Comparison of ENCODE assay signal across 8 cellular contexts in the genomic region with DNA sequence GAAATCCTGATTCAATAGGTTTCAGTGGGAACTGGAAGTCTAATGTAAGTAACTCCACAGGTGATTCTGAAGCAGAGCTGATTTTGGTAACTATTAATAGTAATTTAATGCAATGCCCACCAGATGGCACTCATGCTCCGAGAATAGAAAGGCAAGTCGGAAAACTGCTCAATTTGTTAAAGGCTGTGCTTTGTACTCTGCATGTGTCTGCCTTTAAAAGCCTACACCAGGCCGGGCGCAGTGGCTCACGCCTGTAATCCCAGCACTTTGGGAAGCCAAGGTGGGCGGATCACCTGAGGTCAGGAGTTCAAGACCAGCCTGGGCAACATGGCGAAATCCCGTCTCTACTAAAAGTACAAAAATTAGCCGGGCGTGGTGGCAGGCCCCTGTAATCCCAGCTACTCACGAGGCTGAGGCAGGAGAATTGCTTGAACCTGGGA.
DNase-seq lines count a peak whose midpoint lies in the region; ATAC-seq and TF ChIP-seq lines count a peak whose summit lies in the region.
"Not testable (repeated sequence)": the region's sequence is repeated elsewhere in the genome, so short reads cannot be mapped to it uniquely, and the experiment has no call there.

No MANE protein-coding gene starts in this region.

- H3K4me1 ChIP-seq in HCT116 (ENCODE audit: control insufficient read depth in 1 of 2, insufficient read depth in 2 of 2, low read length in 2 of 2) = not testable (repeated sequence)

- H3K4me2 ChIP-seq in HCT116 (ENCODE audit: low read length) = peak overlapping the region; percentile 37; the same call in 1 of the 2 replicates

- RAD21 ChIA-PET in HCT116 (lab: Charles Lee; ENCODE audit: low non-redundant PET in 1 of 2, low total read pairs in 2 of 2, uncharacterized antibody in 2 of 2, unreplicated experiment in 2 of 2) = interaction anchor here (0.6 to 1.3 kb wide), 5 partner anchors 15 to 499 kb away, joined by 3 to 6 read pairs (median 3); no protein-coding TSS in a partner anchor

- ATAC-seq in HCT116 (peak; percentile 92), T-helper 17 cell (peak; percentile 53), natural killer cell (peak; percentile 50 to 81 (median 80))

- peak; percentile 44 for TF ChIP-seq CTCF in Calu3 (IDR thresholded peaks at IDR 0.05; ENCODE audit: unreplicated experiment)
- TF ChIP-seq CTCF in HCT116 (IDR thresholded peaks at IDR 0.05 in 2 of 3, conservative IDR thresholded peaks at IDR 0.05 in 1 of 3; ENCODE audit: borderline replicate concordance in 1 of 3, insufficient read depth in 1 of 3, low read depth in 2 of 3, low read length in 2 of 3) = peak; percentile 33 to 77 (median 60)
- peak; percentile 39 for TF ChIP-seq CTCF in foreskin fibroblast (IDR thresholded peaks at IDR 0.05; ENCODE audit: low read depth, low read length)
- TF ChIP-seq CTCF in natural killer cell (IDR thresholded peaks at IDR 0.05) = peak; percentile 46

- H3K9me3 Mint-ChIP-seq in Calu3 (ENCODE audit: low read depth, unreplicated experiment); activated naive CD4-positive, alpha-beta T cell treated with anti-CD3 and anti-CD28 coated beads, Interleukin-2, amount 10 ng/mL, durations not matched to agents 7 days and 5 days; natural killer cell: not testable (repeated sequence)

- not testable (repeated sequence) for H3K9ac ChIP-seq in HCT116 (ENCODE audit: low read length)

- POLR2A ChIA-PET in HCT116 (lab: Charles Lee) = interaction anchor here (1.0 kb wide), 1 partner anchor 257 kb away, joined by 3 read pairs; a partner anchor contains a TSS

- not testable (repeated sequence) for BruUV-seq in Calu3 (replicated peaks; lab: Mats Ljungman, UMichigan); HCT116 (replicated peaks; lab: Mats Ljungman, UMichigan)

- peak overlapping the region; percentile 56 for H2AFZ ChIP-seq in HCT116 (ENCODE audit: low read depth, low read length, poor library complexity, severe bottlenecking)

- H3K27me3 Mint-ChIP-seq in Calu3 (ENCODE audit: unreplicated experiment) (peaks cover 19% of the 10 kb centered on the region), T-helper 17 cell (peaks cover 32% of the 10 kb centered on the region), natural killer cell (ENCODE audit: low read depth in 2 of 2) (peaks cover 3 to 15% of the 10 kb centered on the region in 2 donors)
- not testable (repeated sequence) for H3K27me3 Mint-ChIP-seq in activated naive CD4-positive, alpha-beta T cell treated with anti-CD3 and anti-CD28 coated beads, Interleukin-2, amount 10 ng/mL, durations not matched to agents 7 days and 5 days

- not testable (repeated sequence) for H3K4me3 Mint-ChIP-seq in Calu3 (ENCODE audit: low read depth, unreplicated experiment); T-helper 17 cell; activated naive CD4-positive, alpha-beta T cell treated with anti-CD3 and anti-CD28 coated beads, Interleukin-2, amount 10 ng/mL, durations not matched to agents 7 days and 5 days; natural killer cell

- TF ChIP-seq POLR2A in HCT116 (IDR thresholded peaks at IDR 0.05; ENCODE audit: borderline replicate concordance, extremely low read depth, insufficient read depth, insufficient read length) = not testable (repeated sequence)

- not testable (repeated sequence) for H3K36me3 Mint-ChIP-seq in Calu3 (ENCODE audit: insufficient read depth, unreplicated experiment); T-helper 17 cell (ENCODE audit: low read depth); activated naive CD4-positive, alpha-beta T cell treated with anti-CD3 and anti-CD28 coated beads, Interleukin-2, amount 10 ng/mL, durations not matched to agents 7 days and 5 days; natural killer cell

- DNase-seq in Calu3 (peak; percentile 75), HCT116 (ENCODE audit: low read depth, low spot score) (peak; percentile 83), NCI-H2107 treated with DMSO at 0.1 percent for 48 hours (lab: John Stamatoyannopoulos, UW; ENCODE audit: unreplicated experiment) (peak; percentile 40), T-helper 17 cell (peak; percentile 16 to 21 (median 16)), foreskin fibroblast (peak; percentile 39 to 79)
- DNase-seq in activated naive CD4-positive, alpha-beta T cell treated with anti-CD3 and anti-CD28 coated beads, Interleukin-2, amount 10 ng/mL, durations not matched to agents 7 days and 5 days = peak; percentile 80
- DNase-seq in natural killer cell = not testable (repeated sequence)
- DNase-seq in stimulated activated CD8-positive, alpha-beta memory T cell treated with anti-CD3 and anti-CD28 coated beads, Interleukin-4, amount 100 ng/mL, for 24 hours (ENCODE audit: low read depth) = peak; percentile 21

- intact Hi-C loops in Calu3 (cut with micrococcal nuclease; ENCODE audit: unreplicated experiment) = loop anchor here (2.0 to 10.0 kb wide), 3 partner anchors 226 to 1020 kb away; no protein-coding TSS in a partner anchor
- intact Hi-C loops in HCT116 (cut with micrococcal nuclease) = loop anchor here (1.0 to 10.0 kb wide), 8 partner anchors 14 to 1020 kb away; a partner anchor contains a TSS
- intact Hi-C loops in natural killer cell (cut with micrococcal nuclease) = not testable (repeated sequence)

- not testable (repeated sequence) for H3K4me3 ChIP-seq in HCT116 (replicated peaks in 1 of 2; ENCODE audit: low read depth in 1 of 2, low read length in 2 of 2); foreskin fibroblast (ENCODE audit: low read depth in 1 of 2, low read length in 2 of 2)

- H3K9me2 ChIP-seq in HCT116 (ENCODE audit: insufficient read depth) = not testable (repeated sequence)

- not testable (repeated sequence) for H3K27ac Mint-ChIP-seq in Calu3 (ENCODE audit: unreplicated experiment); T-helper 17 cell; activated naive CD4-positive, alpha-beta T cell treated with anti-CD3 and anti-CD28 coated beads, Interleukin-2, amount 10 ng/mL, durations not matched to agents 7 days and 5 days; natural killer cell

- not testable (repeated sequence) for H3K4me1 Mint-ChIP-seq in Calu3 (ENCODE audit: low read depth, unreplicated experiment); T-helper 17 cell; natural killer cell
- H3K4me1 Mint-ChIP-seq in activated naive CD4-positive, alpha-beta T cell treated with anti-CD3 and anti-CD28 coated beads, Interleukin-2, amount 10 ng/mL, durations not matched to agents 7 days and 5 days = peaks cover 11% of the 10 kb centered on the region

- peak; percentile 88 for TF ChIP-seq RAD21 in HCT116 (IDR thresholded peaks at IDR 0.05; ENCODE audit: low read depth)

- not testable (repeated sequence) for H3K9me3 ChIP-seq in HCT116 (ENCODE audit: control insufficient read depth in 1 of 2, insufficient read depth in 1 of 2, low read depth in 1 of 2, low read length in 2 of 2); T-helper 17 cell (ENCODE audit: control insufficient read depth, low read length, poor library complexity, severe bottlenecking)

- not testable (repeated sequence) for H3K79me2 ChIP-seq in HCT116 (ENCODE audit: insufficient read depth, low read length)

- not testable (repeated sequence) for H3K27ac ChIP-seq in HCT116 (ENCODE audit: low read depth, low read length)

- CTCF ChIA-PET in Calu3 (lab: Charles Lee) (interaction anchor here (0.9 to 1.7 kb wide), 4 partner anchors 14 to 1029 kb away, joined by 3 to 7 read pairs (median 4); no protein-coding TSS in a partner anchor), HCT116 (lab: Charles Lee) (interaction anchor here (0.6 to 3.2 kb wide), 11 partner anchors 14 to 788 kb away, joined by 3 to 22 read pairs (median 4); a partner anchor contains a TSS)
- CTCF ChIA-PET in activated naive CD4-positive, alpha-beta T cell treated with anti-CD3 and anti-CD28 coated beads, Interleukin-2, amount 10 ng/mL, durations not matched to agents 7 days and 5 days (lab: Charles Lee) = interaction anchor here (0.5 to 1.7 kb wide), 12 partner anchors 14 to 994 kb away, joined by 3 to 6 read pairs (median 3); no protein-coding TSS in a partner anchor

- H3K27me3 ChIP-seq in HCT116 (ENCODE audit: insufficient read depth, low read length) = not testable (repeated sequence)

- not testable (repeated sequence) for H4K20me1 ChIP-seq in HCT116 (ENCODE audit: insufficient read depth)

- not testable (repeated sequence) for H3K36me3 ChIP-seq in HCT116 (ENCODE audit: control insufficient read depth in 1 of 2, insufficient read depth in 2 of 2, low read length in 2 of 2)

TF ChIP-seq in HCT116, 20 proteins besides CTCF, POLR2A, EP300 and RAD21:
- TF ChIP-seq EGR1 (IDR thresholded peaks at IDR 0.05; ENCODE audit: low read depth) = peak; percentile 55
